Comparison of ENCODE assay signal across 9 cellular contexts in genomic region chr1:203307690-203308126, GRCh38. TPM values are rescaled to one million over a fixed set of nuclear protein-coding genes. Genes with fewer than 3 reads are reported as not detected.
DNase-seq lines count a peak whose midpoint lies in the region; ATAC-seq and TF ChIP-seq lines count a peak whose summit lies in the region.
"Had no signal": no experiment of that assay in that cellular context is flagged by ENCODE, and none has a peak within 500 bp of the region (broad histone marks: within the 10 kb centered on the region; RNA-seq: fewer than 3 reads in every experiment).

No MANE protein-coding gene starts in this region.

- CTCF ChIA-PET in WTC11 (lab: Charles Lee) = interaction anchor here (0.6 to 6.5 kb wide), 25 partner anchors 9 to 268 kb away, joined by 3 to 66 read pairs (median 6); partner anchors contain the start of gene ADORA1

- H3K4me3 ChIP-seq in GM12864 (ENCODE audit: low read depth, low read length) (peak overlapping the region; percentile 93), gastroesophageal sphincter (peak overlapping the region; percentile 76 to 92), sigmoid colon (peak overlapping the region; percentile 95 to 99 (median 98)), lower leg skin (ENCODE audit: low read depth, poor library complexity, severe bottlenecking) (no peak overlapping the region)

- H3K4me1 ChIP-seq in gastroesophageal sphincter (peaks cover 3 to 54% (median 25%) of the 10 kb centered on the region in 3 donors), sigmoid colon (peaks cover 0 to 44% (median 38%) of the 10 kb centered on the region in 4 donors)

- H3K27ac ChIP-seq in gastroesophageal sphincter (peak overlapping the region; percentile 79 to 99 (median 96)), sigmoid colon (peak overlapping the region; percentile 96 to 100 (median 100))

- DNase-seq in GM12864 (ENCODE audit: low read depth) = no peak
- no peak for DNase-seq in WTC11 (ENCODE audit: low spot score)
- DNase-seq in sigmoid colon = no peak
- no peak for DNase-seq in lower leg skin (ENCODE audit: low spot score in 2 of 2)
- DNase-seq in glomerular visceral epithelial cell (ENCODE audit: extremely low spot score) = no peak
- DNase-seq in SIG-M5 treated with dmso at 0.1 percent for 504 hours (lab: John Stamatoyannopoulos, UW; ENCODE audit: unreplicated experiment) = no peak
- DNase-seq: NCI-H1048 had no signal

- TF ChIP-seq EP300 in gastroesophageal sphincter (IDR thresholded peaks at IDR 0.05) (no peak), sigmoid colon (IDR thresholded peaks at IDR 0.05) (no peak)

- H3K36me3 ChIP-seq in gastroesophageal sphincter (peaks cover 0 to 37% of the 10 kb centered on the region in 2 donors), sigmoid colon (peaks cover 8 to 39% (median 15%) of the 10 kb centered on the region in 4 donors)

- no peaks in the 10 kb centered on the region for H3K27me3 ChIP-seq in gastroesophageal sphincter
- no peaks in the 10 kb centered on the region for H3K27me3 ChIP-seq in sigmoid colon

- no peaks in the 10 kb centered on the region for H3K9me3 ChIP-seq in gastroesophageal sphincter
- no peaks in the 10 kb centered on the region for H3K9me3 ChIP-seq in sigmoid colon

- WGBS in gastroesophageal sphincter (ENCODE audit: low coverage in 1 of 2), 2 donors = 13 to 19% methylated on average over 2 of the region's 2 CpGs
- 2 to 4% methylated on average over 2 of the region's 2 CpGs for WGBS in sigmoid colon, 2 donors
- 17 to 25% methylated on average over 2 of the region's 2 CpGs for WGBS in lower leg skin, 2 donors

- peaks cover 7% of the 10 kb centered on the region for H3K36me3 Mint-ChIP-seq in WTC11

- H3K27me3 Mint-ChIP-seq in WTC11 (ENCODE audit: low read depth) = peaks cover 98% of the 10 kb centered on the region

- H3K4me3 Mint-ChIP-seq in WTC11 = peak overlapping the region; percentile 79

- TF ChIP-seq CTCF in GM12864 (IDR thresholded peaks at IDR 0.05; ENCODE audit: low read depth, low read length, missing control alignments) (no peak), WTC11 (IDR thresholded peaks at IDR 0.05) (no peak), gastroesophageal sphincter (IDR thresholded peaks at IDR 0.05) (no peak), sigmoid colon (IDR thresholded peaks at IDR 0.05) (no peak), lower leg skin (IDR thresholded peaks at IDR 0.05) (no peak)

- TF ChIP-seq POLR2A in gastroesophageal sphincter (IDR thresholded peaks at IDR 0.05) = no peak
- TF ChIP-seq POLR2A in sigmoid colon (IDR thresholded peaks at IDR 0.05) = no peak
- no peak for TF ChIP-seq POLR2A in lower leg skin (IDR thresholded peaks at IDR 0.05)

- H3K27ac Mint-ChIP-seq in WTC11 = no peak overlapping the region

- H3K4me1 Mint-ChIP-seq in WTC11 = peaks cover 59% of the 10 kb centered on the region

- ATAC-seq in WTC11 = peak; percentile 55
- no peak for ATAC-seq in gastroesophageal sphincter
- no peak for ATAC-seq in HG02840 (IDR thresholded peaks at IDR 0.05; ENCODE audit: low FRiP score, unreplicated experiment)

- POLR2A ChIA-PET in WTC11 (lab: Charles Lee) = interaction anchor here (1.6 to 5.0 kb wide), 5 partner anchors 12 to 40 kb away, joined by 4 to 37 read pairs (median 8); no protein-coding TSS in a partner anchor

- intact Hi-C loops in sigmoid colon (cut with DNase I) = no loop called here
- intact Hi-C loops in lower leg skin (cut with DNase I; ENCODE audit: low total_unique reads) = no loop called here

- H3K9me3 Mint-ChIP-seq in WTC11 = no peaks in the 10 kb centered on the region

TF ChIP-seq in WTC11, 78 proteins besides CTCF, POLR2A, EP300 and RAD21:
- no peak for TF ChIP-seq IRF2 (CRISPR knock-in tag; IDR thresholded peaks at IDR 0.05; ENCODE audit: borderline replicate concordance, low read depth)
- TF ChIP-seq E2F4 (CRISPR knock-in tag; IDR thresholded peaks at IDR 0.05; ENCODE audit: borderline replicate concordance, low read depth) = no peak
- 0 out of 2 replicates have a peak, but pooled peaks have one; percentile 47 for TF ChIP-seq CREM (CRISPR knock-in tag; IDR thresholded peaks at IDR 0.05)
- 0 out of 2 replicates have a peak, but pooled peaks have one; percentile 23 for TF ChIP-seq FOXK1 (CRISPR knock-in tag; IDR thresholded peaks at IDR 0.05)
- TF ChIP-seq CBFB (CRISPR knock-in tag; IDR thresholded peaks at IDR 0.05; ENCODE audit: low read depth) = no peak
- TF ChIP-seq ZNF281 (CRISPR knock-in tag; IDR thresholded peaks at IDR 0.05) = no peak

RNA-seq across cellular contexts. Expression of gene BTG2, which starts 2.4 kb away (rescaled TPM):
- total RNA-seq in WTC11 (2021) (13.5 to 19.4 TPM (median 15.4 TPM) in 3 replicates), gastroesophageal sphincter (100 to 1,000 TPM in 3 of 4 donors, 10 to 100 TPM in 1; 74.5 to 169 (median 116) TPM), sigmoid colon (100 to 1,000 TPM in 3 of 4 donors, 10 to 100 TPM in 1; 66.0 to 397 (median 180) TPM), lower leg skin (100 to 1,000 TPM in 3 of 4 donors, 10 to 100 TPM in 1; 98.6 to 205 (median 131) TPM)
- polyA plus RNA-seq in sigmoid colon = 10 to 100 TPM; 37.2 to 81.0 (median 63.7) TPM

RNA-seq across cellular contexts. Expression of gene FMOD, which starts 43.2 kb away (rescaled TPM):
- total RNA-seq in WTC11 (2021) = 0.05 to 0.79 TPM (median 0.14 TPM) in 3 replicates
- total RNA-seq in gastroesophageal sphincter = 10 to 100 TPM; 19.3 to 53.6 (median 37.9) TPM
- total RNA-seq in sigmoid colon = 10 to 100 TPM; 32.9 to 64.5 (median 40.4) TPM
- polyA plus RNA-seq in sigmoid colon = 10 to 100 TPM in 2 of 3 donors, 1 to 10 TPM in 1; 9.5 to 30.6 (median 17.5) TPM
- total RNA-seq in lower leg skin = 10 to 100 TPM in 3 of 4 donors, 1 to 10 TPM in 1; 5.6 to 37.7 (median 19.3) TPM
